ENCODE assay signal across 8 cellular contexts in the genomic region with DNA sequence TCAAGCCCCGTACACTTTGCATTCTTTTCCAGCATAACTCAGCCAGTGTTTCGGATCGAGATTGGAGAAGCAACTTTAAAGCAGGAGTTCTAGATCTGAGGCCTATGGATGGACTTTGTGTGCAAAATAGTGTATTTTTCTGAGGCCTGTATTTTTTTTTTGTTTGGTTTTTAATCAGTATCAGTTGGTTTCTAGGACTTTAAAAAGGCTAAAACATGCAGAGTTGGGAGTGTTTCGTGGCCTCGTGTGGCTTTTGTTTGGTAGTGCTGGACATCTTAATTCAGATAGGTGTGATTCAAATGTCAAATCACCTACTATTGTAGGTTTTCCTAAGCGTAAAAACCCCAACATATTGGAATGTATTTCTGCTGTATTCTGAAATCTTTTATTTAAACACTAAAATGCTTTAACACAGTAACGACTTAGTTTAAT. TPM values are rescaled to one million over a fixed set of nuclear protein-coding genes. Genes with fewer than 3 reads are reported as not detected.
DNase-seq lines count a peak whose midpoint lies in the region; ATAC-seq and TF ChIP-seq lines count a peak whose summit lies in the region.

No MANE protein-coding gene starts in this region.

- peak overlapping the region; percentile 82 for H3K9ac ChIP-seq in Loucy (ENCODE audit: low read depth, low read length, poor library complexity, severe bottlenecking)

- H3K27me3 Mint-ChIP-seq in natural killer cell (ENCODE audit: low read depth in 2 of 2), result no peaks in the 10 kb centered on the region

- peaks cover 3% of the 10 kb centered on the region; the same call in 1 of the 2 replicates for H3K36me3 ChIP-seq in Loucy (ENCODE audit: insufficient read depth, low read length)

- intact Hi-C loops in natural killer cell (cut with micrococcal nuclease), result no loop called here

- no peaks in the 10 kb centered on the region for H3K9me2 ChIP-seq in Loucy (replicated peaks; ENCODE audit: low read depth, low read length)

- peak overlapping the region; percentile 90 to 92 for H3K27ac Mint-ChIP-seq in natural killer cell

- no peaks in the 10 kb centered on the region for H3K9me3 ChIP-seq in Loucy (ENCODE audit: insufficient read depth, low read depth, low read length)

- H4K20me1 ChIP-seq in Loucy (ENCODE audit: insufficient read depth, low read length, poor library complexity, severe bottlenecking), result peaks cover 34% of the 10 kb centered on the region

- TF ChIP-seq CTCF in Loucy (conservative IDR thresholded peaks at IDR 0.05; ENCODE audit: low read length), result no peak
- TF ChIP-seq CTCF in choroid plexus epithelial cell (conservative IDR thresholded peaks at IDR 0.05; ENCODE audit: low read depth, low read length), result no peak
- no peak for TF ChIP-seq CTCF in natural killer cell (IDR thresholded peaks at IDR 0.05)

- peak overlapping the region; percentile 99 for H3K4me2 ChIP-seq in Loucy (ENCODE audit: low read depth, low read length, poor library complexity, severe bottlenecking)

- H3K4me3 ChIP-seq in Loucy (ENCODE audit: low read length, poor library complexity, severe bottlenecking) (peak overlapping the region; percentile 96), choroid plexus epithelial cell (ENCODE audit: low read depth, low read length) (peak overlapping the region; percentile 92)

- no peaks in the 10 kb centered on the region for H3K36me3 Mint-ChIP-seq in natural killer cell

- H3K79me2 ChIP-seq in Loucy (ENCODE audit: insufficient read depth, low read length), result peaks cover 69% of the 10 kb centered on the region

- DNase-seq in NCI-H526 treated with DMSO at 0.1 percent for 48 hours (lab: John Stamatoyannopoulos, UW), result peak; percentile 41
- DNase-seq in NCI-H526 (lab: John Stamatoyannopoulos, UW), result no peak
- DNase-seq in choroid plexus epithelial cell (ENCODE audit: low read depth), result peak; percentile 66
- DNase-seq in natural killer cell, result no peak
- no peak for DNase-seq in kidney tubule cell (ENCODE audit: low spot score)
- DNase-seq in NCI-H748 (lab: John Stamatoyannopoulos, UW; ENCODE audit: unreplicated experiment), result no peak

- peak overlapping the region; percentile 99 for H3K4me3 Mint-ChIP-seq in natural killer cell

- no peaks in the 10 kb centered on the region for H3F3A ChIP-seq in Loucy (ENCODE audit: low read depth)

- ATAC-seq in natural killer cell, result peak in 1 of 3 donors; percentile 2
- ATAC-seq in GM18511 (IDR thresholded peaks at IDR 0.05; ENCODE audit: unreplicated experiment), result no peak

- no peaks in the 10 kb centered on the region for H3K27me3 ChIP-seq in Loucy (ENCODE audit: insufficient read depth, low read length, poor library complexity, severe bottlenecking)

- H2AFZ ChIP-seq in Loucy (ENCODE audit: low read length), result peak overlapping the region; percentile 98; the same call in 1 of the 2 replicates

- peaks cover 48 to 51% of the 10 kb centered on the region in 2 donors for H3K4me1 Mint-ChIP-seq in natural killer cell

- H3K9me3 Mint-ChIP-seq in natural killer cell, result no peaks in the 10 kb centered on the region

- peaks cover 25% of the 10 kb centered on the region for H3K4me1 ChIP-seq in Loucy (ENCODE audit: insufficient read depth, low read length, poor library complexity, severe bottlenecking)

RNA-seq across cellular contexts. Expression of a gene that starts 0.3 kb away (rescaled TPM):
- total RNA-seq in natural killer cell, result 10 to 100 TPM in 1 of 3 donors, 1 to 10 TPM in 2; 7.2 to 15.2 (median 8.4) TPM

RNA-seq across cellular contexts. Expression of a gene that starts 0.8 kb away (rescaled TPM):
- 10 to 100 TPM; 15.8 to 18.1 (median 17.9) TPM for total RNA-seq in natural killer cell

RNA-seq across cellular contexts. Expression of a gene that starts 47.3 kb away (rescaled TPM):
- total RNA-seq in natural killer cell, result 1 to 10 TPM; 5.3 to 6.3 (median 5.8) TPM

Comparison
In these comparisons a context has a peak if more than half of its experiments do, and no peak if none do; other contexts are left out.
1. DNase-seq: peak in NCI-H526 treated with DMSO at 0.1 percent for 48 hours (single experiment) and choroid plexus epithelial cell (single experiment); none in NCI-H526 (0 of 2), natural killer cell (single experiment), kidney tubule cell (single experiment) and NCI-H748 (single experiment).